ENCODE assay signal across 20 cellular contexts in the genomic region with DNA sequence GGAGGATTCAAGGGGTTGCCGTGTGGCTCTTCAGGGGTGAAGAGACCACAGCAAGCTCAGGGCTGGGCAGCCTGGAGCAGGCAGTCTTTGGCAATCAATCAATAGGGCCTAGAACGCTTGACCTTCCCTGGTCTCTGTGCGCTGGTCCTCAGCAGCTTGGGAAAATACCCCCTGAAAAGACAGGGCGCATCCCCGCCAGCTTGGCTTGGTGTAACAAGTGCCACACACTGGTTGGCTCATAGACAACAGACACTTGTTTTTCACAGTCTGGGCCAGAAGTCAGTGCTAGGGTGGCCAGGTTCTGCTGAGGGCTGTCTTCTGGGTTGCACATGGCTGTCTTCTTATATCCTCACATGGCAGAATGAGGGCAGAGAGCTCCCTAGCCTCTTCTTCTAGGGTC.
"Had no signal": no experiment of that assay in that cellular context is flagged by ENCODE, and none has a peak within 500 bp of the region (broad histone marks: within the 10 kb centered on the region; RNA-seq: fewer than 3 reads in every experiment).

No MANE protein-coding gene starts in this region.

- H3K36me3 ChIP-seq: colonic mucosa, esophagus squamous epithelium, gastrocnemius medialis, heart right ventricle, left lung, lower lobe of right lung had no signal

- H3K27ac Mint-ChIP-seq: naive thymus-derived CD4-positive, alpha-beta T cell had no signal

- H3K4me3 Mint-ChIP-seq: naive thymus-derived CD4-positive, alpha-beta T cell had no signal

- ATAC-seq: gastrocnemius medialis; heart right ventricle; left cardiac atrium; left lung; left ventricle myocardium superior; lower lobe of right lung; naive thymus-derived CD4-positive, alpha-beta T cell had no signal

- H3K27me3 ChIP-seq: colonic mucosa, dorsolateral prefrontal cortex, gastrocnemius medialis, left lung had no signal

- DNase-seq: colonic mucosa; cortex of kidney; dermis blood vessel endothelial cell; dorsolateral prefrontal cortex; effector CD4-positive, alpha-beta T cell; effector memory CD4-positive, alpha-beta T cell; esophagus squamous epithelium; foreskin fibroblast; foreskin melanocyte; gastrocnemius medialis; glutamatergic neuron; heart right ventricle; hippocampal formation; left cardiac atrium; left lung; left ventricle myocardium superior; lower lobe of right lung; mesenchymal stem cell; midbrain; naive thymus-derived CD4-positive, alpha-beta T cell had no signal

- H3K9me3 ChIP-seq: colonic mucosa, esophagus squamous epithelium, gastrocnemius medialis, left lung, lower lobe of right lung had no signal

- H3K27ac ChIP-seq: colonic mucosa, dorsolateral prefrontal cortex, esophagus squamous epithelium, heart right ventricle, left lung, lower lobe of right lung had no signal

- H3K4me1 ChIP-seq: colonic mucosa, gastrocnemius medialis, lower lobe of right lung had no signal

- H3K4me3 ChIP-seq: colonic mucosa, dorsolateral prefrontal cortex, esophagus squamous epithelium, gastrocnemius medialis, heart right ventricle, left lung, lower lobe of right lung had no signal
